8 cellular contexts compared by ENCODE assay signal in genomic region chr2:170863087-170863486, GRCh38.
"Had no signal": no experiment of that assay in that cellular context is flagged by ENCODE, and none has a peak within 500 bp of the region (broad histone marks: within the 10 kb centered on the region; RNA-seq: fewer than 3 reads in every experiment).

No MANE protein-coding gene starts in this region.

- ATAC-seq: GM12878 had no signal

- DNase-seq: GDM1, GF-D8 had no signal

- FAIRE-seq: G401.6, GM12878, GM12891, GM12892, GM18507, GM19239 had no signal

- H3K4me3 ChIP-seq: GM12878 had no signal
